28 cellular contexts compared by ENCODE assay signal in the genomic region with DNA sequence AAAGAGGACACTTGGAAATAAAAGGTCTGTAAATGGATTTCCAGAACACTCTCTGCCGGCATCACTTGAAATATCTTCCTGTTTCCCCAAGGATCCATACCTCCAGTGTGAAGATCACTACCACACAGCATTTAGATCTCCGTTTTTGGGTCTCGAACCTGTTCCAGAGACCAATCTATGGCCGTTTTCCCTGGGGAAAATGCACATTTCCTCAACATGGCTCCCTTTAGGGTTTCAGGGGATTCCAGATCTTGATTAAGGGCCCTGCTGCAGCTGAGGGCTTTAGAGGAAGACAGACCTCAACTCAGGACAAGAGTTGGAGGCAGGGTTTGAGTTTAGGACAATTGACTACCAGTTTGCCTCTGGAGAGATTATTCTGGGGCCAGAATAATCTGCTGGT. TPM values are rescaled to one million over a fixed set of nuclear protein-coding genes. Genes with fewer than 3 reads are reported as not detected.
A peak's percentile ranks its signal among the peaks of the same experiment; 100 is the strongest.
DNase-seq lines count a peak whose midpoint lies in the region; ATAC-seq, FAIRE-seq and TF ChIP-seq lines count a peak whose summit lies in the region.
"Had no signal": no experiment of that assay in that cellular context is flagged by ENCODE, and none has a peak within 500 bp of the region (broad histone marks: within the 10 kb centered on the region; RNA-seq: fewer than 3 reads in every experiment).

No MANE protein-coding gene starts in this region.

- H3K27me3 Mint-ChIP-seq in CD4-positive, alpha-beta memory T cell, result no peaks in the 10 kb centered on the region
- no peaks in the 10 kb centered on the region for H3K27me3 Mint-ChIP-seq in IgD-negative memory B cell

- no peaks in the 10 kb centered on the region for H3K9me3 Mint-ChIP-seq in CD4-positive, alpha-beta memory T cell
- peaks cover 0 to 2% (median 0%) of the 10 kb centered on the region in 3 donors for H3K9me3 Mint-ChIP-seq in IgD-negative memory B cell
- H3K9me3 Mint-ChIP-seq: activated T-helper 2 cell treated with anti-CD3 and anti-CD28 coated beads, Interferon-gamma antibody, Interleukin-2, Interleukin-4, amounts not matched to agents 10 μg/mL and 5 μg/mL and 100 μg/mL, durations not matched to agents 14 hours and 24 hours and 36 hours; CD4-positive, alpha-beta T cell; natural killer cell had no signal

- 61% methylated on average over 4 of the region's 4 CpGs for WGBS in K562 (ENCODE audit: insufficient coverage, low coverage, missing lambda C conversion rate)

- in situ Hi-C loops in K562 (cut with MboI), result no loop called here

- no peak for FAIRE-seq in K562 (lab: Jason Lieb, UNC)
- FAIRE-seq: H1, keratinocyte had no signal

- peak overlapping the region in 5 of 7 donors; percentile 7 to 85 (median 53) for H3K27ac Mint-ChIP-seq in CD4-positive, alpha-beta memory T cell
- H3K27ac Mint-ChIP-seq in IgD-negative memory B cell, result peak overlapping the region; percentile 93 to 98 (median 96)
- H3K27ac Mint-ChIP-seq: activated CD4-positive, alpha-beta T cell treated with anti-CD3 and anti-CD28 coated beads, Interleukin-2, amount 10 ng/mL, durations not matched to agents 7 days and 5 days; activated T-helper 2 cell treated with anti-CD3 and anti-CD28 coated beads, Interferon-gamma antibody, Interleukin-2, Interleukin-4, amounts not matched to agents 10 μg/mL and 5 μg/mL and 100 μg/mL, durations not matched to agents 14 hours and 24 hours and 36 hours; CD4-positive, alpha-beta T cell; natural killer cell had no signal

- TF ChIP-seq POLR2A in K562 (conservative IDR thresholded peaks at IDR 0.05), result no peak

- H3K9me3 ChIP-seq in CD4-positive, alpha-beta memory T cell (ENCODE audit: control insufficient read depth in 1 of 2, low read length in 2 of 2), result no peaks in the 10 kb centered on the region
- no peaks in the 10 kb centered on the region for H3K9me3 ChIP-seq in K562 (replicated peaks; ENCODE audit: control insufficient read depth, insufficient read depth, low read depth, low read length)
- H3K9me3 ChIP-seq: body of pancreas, gastrocnemius medialis, ovary, testis had no signal

- H3K4me1 ChIP-seq in CD4-positive, alpha-beta memory T cell (ENCODE audit: insufficient read depth, low read length), result peaks cover 50% of the 10 kb centered on the region
- peaks cover 22 to 28% of the 10 kb centered on the region in 2 experiments for H3K4me1 ChIP-seq in K562 (replicated peaks in 1 of 2; ENCODE audit: control insufficient read depth in 2 of 2, insufficient read depth in 2 of 2, low read length in 2 of 2)

- H3K9ac ChIP-seq in K562 (ENCODE audit: insufficient read depth in 1 of 2, low read depth in 2 of 2, low read length in 2 of 2), result peak overlapping the region; percentile 21 to 59; a peak in 2 of 4 replicates

- H3K4me3 Mint-ChIP-seq in CD4-positive, alpha-beta memory T cell, result peak overlapping the region in 5 of 8 donors; percentile 5 to 90 (median 86)
- peak overlapping the region; percentile 94 to 96 (median 96) for H3K4me3 Mint-ChIP-seq in IgD-negative memory B cell
- H3K4me3 Mint-ChIP-seq: CD4-positive, alpha-beta T cell had no signal

- no peak overlapping the region for H3K4me3 ChIP-seq in CD4-positive, alpha-beta memory T cell (ENCODE audit: low read length in 2 of 2)
- H3K4me3 ChIP-seq in K562 (peak overlapping the region; percentile 87), retinal pigment epithelial cell (ENCODE audit: low read length) (peak overlapping the region; percentile 84)
- H3K4me3 ChIP-seq: body of pancreas, gastrocnemius medialis, ovary had no signal

- DNase-seq in CD4-positive, alpha-beta memory T cell, result no peak
- DNase-seq in K562 (ENCODE audit: extremely low read depth in 1 of 4, low spot score in 3 of 4), result no peak
- DNase-seq in retinal pigment epithelial cell (ENCODE audit: low read depth), result no peak
- DNase-seq in AG08395 (ENCODE audit: low spot score), result no peak
- no peak for DNase-seq in putamen (ENCODE audit: low spot score)
- no peak for DNase-seq in kidney glomerular epithelial cell (lab: John Stamatoyannopoulos, UW)
- DNase-seq: activated CD4-positive, alpha-beta T cell treated with anti-CD3 and anti-CD28 coated beads, Interleukin-2, amount 10 ng/mL, durations not matched to agents 7 days and 5 days; activated CD8-positive, alpha-beta memory T cell treated with anti-CD3 and anti-CD28 coated beads, Interleukin-2, amount 50 U/mL, for 4 hours; body of pancreas; CD4-positive, alpha-beta T cell; effector memory CD4-positive, alpha-beta T cell; gastrocnemius medialis; mesendoderm; natural killer cell; NCI-H1105; NCI-H2081 treated with DMSO at 0.1 percent for 48 hours; NCI-H446 treated with DMSO at 0.1 percent for 48 hours; ovary; stimulated activated CD4-positive, alpha-beta T cell treated with anti-CD3 and anti-CD28 coated beads, Interleukin-15, amount 100 ng/mL, for 24 hours; stimulated activated CD8-positive, alpha-beta memory T cell treated with anti-CD3 and anti-CD28 coated beads, Interleukin-4, amount 100 ng/mL, for 48 hours; testis had no signal

- no peak for TF ChIP-seq EP300 in K562 (IDR thresholded peaks at IDR 0.05; ENCODE audit: low read length)

- H3K27me3 ChIP-seq in CD4-positive, alpha-beta memory T cell (ENCODE audit: insufficient read depth, low read length), result no peaks in the 10 kb centered on the region
- H3K27me3 ChIP-seq in K562 (ENCODE audit: control insufficient read depth in 2 of 2, insufficient read depth in 2 of 2, low read length in 2 of 2), result no peaks in the 10 kb centered on the region
- H3K27me3 ChIP-seq: body of pancreas, gastrocnemius medialis, ovary, testis had no signal

- intact Hi-C loops in CD4-positive, alpha-beta memory T cell (cut with micrococcal nuclease), result no loop called here
- intact Hi-C loops in K562 (cut with micrococcal nuclease), result no loop called here

- no peak for ATAC-seq in K562
- no peak for ATAC-seq in HG03025 (IDR thresholded peaks at IDR 0.05; ENCODE audit: low FRiP score, unreplicated experiment)
- ATAC-seq: body of pancreas, esophagus mucosa, gastrocnemius medialis, natural killer cell, sciatic nerve had no signal

- H3K4me1 Mint-ChIP-seq in CD4-positive, alpha-beta memory T cell, result peaks cover 14 to 54% (median 32%) of the 10 kb centered on the region in 4 donors
- peaks cover 25 to 29% (median 26%) of the 10 kb centered on the region in 3 donors for H3K4me1 Mint-ChIP-seq in IgD-negative memory B cell

- POLR2A ChIA-PET in CD4-positive, alpha-beta memory T cell (lab: Charles Lee; ENCODE audit: partially characterized antibody), result interaction anchor here (1.1 kb wide), 1 partner anchor 17 kb away, joined by 3 read pairs; no protein-coding TSS in a partner anchor
- POLR2A ChIA-PET in K562 (lab: Yijun Ruan, JAX), result interaction anchor here (2.4 kb wide), 1 partner anchor 9 kb away, joined by 8 read pairs; no protein-coding TSS in a partner anchor

- BruUV-seq in K562 (replicated peaks; lab: Mats Ljungman, UMichigan), result no TSS peak

- H3K36me3 ChIP-seq in CD4-positive, alpha-beta memory T cell (ENCODE audit: insufficient read depth, low read length), result no peaks in the 10 kb centered on the region
- H3K36me3 ChIP-seq in K562 (ENCODE audit: control insufficient read depth, insufficient read depth, low read length), result peaks cover 13% of the 10 kb centered on the region; the same call in 1 of the 3 replicates
- H3K36me3 ChIP-seq: gastrocnemius medialis, ovary had no signal

- no peaks in the 10 kb centered on the region for H3K9me1 ChIP-seq in K562 (ENCODE audit: control insufficient read depth, insufficient read depth, low read length)

- H3K36me3 Mint-ChIP-seq in CD4-positive, alpha-beta memory T cell, result peaks cover 6 to 7% of the 10 kb centered on the region in 2 donors
- H3K36me3 Mint-ChIP-seq in IgD-negative memory B cell, result peaks cover 8% of the 10 kb centered on the region
- H3K36me3 Mint-ChIP-seq: natural killer cell had no signal

- CTCF ChIA-PET in CD4-positive, alpha-beta memory T cell (lab: Charles Lee; ENCODE audit: partially characterized antibody), result no interaction called here
- CTCF ChIA-PET in K562 (lab: Yijun Ruan, JAX; ENCODE audit: low intra/inter-chr PET ratio), result no interaction called here

- H3K4me2 ChIP-seq in K562 (ENCODE audit: insufficient read depth, low read length), result peak overlapping the region; percentile 92

- peaks cover 40% of the 10 kb centered on the region for H3K79me2 ChIP-seq in K562 (ENCODE audit: control insufficient read depth, insufficient read depth, low read length)

- H2AFZ ChIP-seq in K562 (ENCODE audit: low read depth, low read length), result no peak overlapping the region

- TF ChIP-seq CTCF in K562 (IDR thresholded peaks at IDR 0.05 in 2 of 3, conservative IDR thresholded peaks at IDR 0.05 in 1 of 3; ENCODE audit: insufficient read depth in 2 of 3, low read depth in 1 of 3, low read length in 3 of 3) (no peak), retinal pigment epithelial cell (conservative IDR thresholded peaks at IDR 0.05; ENCODE audit: low read depth, low read length) (no peak)

- H3K27ac ChIP-seq in CD4-positive, alpha-beta memory T cell (ENCODE audit: low read depth, low read length), result no peak overlapping the region
- H3K27ac ChIP-seq in K562 (ENCODE audit: extremely low read depth, low read depth, low read length), result 0 out of 3 replicates have a peak overlapping the region, but pooled peaks have one; percentile 28
- H3K27ac ChIP-seq: gastrocnemius medialis, ovary, testis had no signal

- TF ChIP-seq RAD21 in K562 (CRISPR knock-in tag; conservative IDR thresholded peaks at IDR 0.05 in 1 of 2, IDR thresholded peaks at IDR 0.05 in 1 of 2), result no peak

- no peaks in the 10 kb centered on the region for H4K20me1 ChIP-seq in K562 (replicated peaks; ENCODE audit: control insufficient read depth, insufficient read depth, low read length)

RNA-seq across cellular contexts. Expression of a gene that starts 2.1 kb away (rescaled TPM):
- total RNA-seq in CD4-positive, alpha-beta memory T cell, result 10 to 100 TPM; 32.8 to 35.6 TPM
- polyA plus RNA-seq in CD4-positive, alpha-beta memory T cell, result 100 to 1,000 TPM; 150 to 152 TPM
- 615 TPM for polyA plus RNA-seq in IgD-negative memory B cell
- total RNA-seq in K562 (2011; cell fraction: chromatin; rRNA removed; ENCODE audit: low replicate concordance), result 299 and 667 TPM in 2 replicates
- total RNA-seq in K562 (2011; cell fraction: nucleolus; rRNA removed), result 475 and 577 TPM in 2 replicates
- total RNA-seq in K562 (2011; cell fraction: nucleoplasm; rRNA removed), result 452 and 464 TPM in 2 replicates
- 221 and 262 TPM in 2 replicates for total RNA-seq in K562 (2014; rRNA removed)
- total RNA-seq in K562 (2014; rRNA removed; fragmentation: Illumina TruSeq; extraction: Trizol), result 130 and 158 TPM in 2 replicates
- 169 and 170 TPM in 2 replicates for total RNA-seq in K562 (2015; rRNA removed; fragmentation: Illumina TruSeq; extraction: Trizol)
- total RNA-seq in K562 (2021), result 173 TPM in 2 replicates
- 346 and 462 TPM in 2 replicates for polyA plus RNA-seq in K562 (2011; rRNA removed)
- polyA plus RNA-seq in K562 (2011; cell fraction: cytosol; rRNA removed), result 293 and 363 TPM in 2 replicates
- 419 and 596 TPM in 2 replicates for polyA plus RNA-seq in K562 (2011; cell fraction: nucleus; rRNA removed)
- polyA plus RNA-seq in K562 (2012), result 197 and 377 TPM in 2 replicates
- 264 and 319 TPM in 2 replicates for polyA plus RNA-seq in K562 (2014; fragmentation: Illumina TruSeq; extraction: Trizol)
- polyA plus RNA-seq in K562 (2014; fragmentation: Nextera tagmentation; extraction: Ambion mirVana), result 10 to 100 TPM; 15.0 to 35.1 TPM
- polyA plus RNA-seq in K562 (2014; rRNA removed), result 314 and 326 TPM in 2 replicates
- 172 and 231 TPM in 2 replicates for polyA minus RNA-seq in K562 (2011; rRNA and poly(A)+ RNA removed)
- 126 and 148 TPM in 2 replicates for polyA minus RNA-seq in K562 (2011; cell fraction: cytosol; rRNA and poly(A)+ RNA removed)
- 135 and 136 TPM in 2 replicates for polyA minus RNA-seq in K562 (2011; cell fraction: nucleus; rRNA and poly(A)+ RNA removed)

Comparison
In these comparisons a context has a peak if more than half of its experiments do, and no peak if none do; other contexts are left out.
1. H3K4me3 ChIP-seq: peak in K562 (single experiment) and retinal pigment epithelial cell (single experiment); none in CD4-positive, alpha-beta memory T cell (0 of 2).